1 cellular context compared by ENCODE assay signal in genomic region chr16:15880434-15880833, GRCh38.
TF ChIP-seq lines count a peak whose summit lies in the region.

No MANE protein-coding gene starts in this region.

TF ChIP-seq in GM12878, 131 proteins besides CTCF, POLR2A, EP300 and RAD21 (continued from another document):
- TF ChIP-seq SMAD1 (IDR thresholded peaks at IDR 0.05; ENCODE audit: low read depth, partially characterized antibody) (no peak), SUZ12 (IDR thresholded peaks at IDR 0.05; ENCODE audit: unreplicated experiment) (no peak), GATAD2B (conservative IDR thresholded peaks at IDR 0.05; ENCODE audit: low read depth) (no peak), ZNF384 (IDR thresholded peaks at IDR 0.05; ENCODE audit: borderline replicate concordance, low read depth, low read length) (no peak), CEBPB (IDR thresholded peaks at IDR 0.05; ENCODE audit: borderline replicate concordance in 1 of 2, low read depth in 2 of 2, low read length in 2 of 2) (no peak), HDAC2 (IDR thresholded peaks at IDR 0.05) (no peak), LARP7 (IDR thresholded peaks at IDR 0.05) (no peak)
